12 cellular contexts compared by ENCODE assay signal in the genomic region with DNA sequence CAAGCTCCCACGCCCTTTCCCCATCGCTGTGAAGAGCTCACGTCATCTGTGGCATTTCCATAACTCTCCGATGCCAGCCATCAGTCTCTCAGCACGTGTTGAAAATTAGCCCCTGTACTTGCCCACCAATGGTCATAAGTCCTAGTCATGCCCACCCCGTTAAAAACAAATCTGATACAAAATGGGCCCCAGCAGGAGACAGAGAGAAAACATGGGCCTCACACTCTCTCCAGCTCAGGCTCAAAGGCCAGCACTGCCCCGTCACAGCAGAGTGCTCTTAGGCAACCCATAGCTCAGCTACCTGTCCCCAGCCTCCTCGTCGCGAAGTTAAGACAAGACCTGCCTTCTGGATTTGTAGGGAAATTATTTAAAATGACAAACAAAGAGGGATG.
"Had no signal": no experiment of that assay in that cellular context is flagged by ENCODE, and none has a peak within 500 bp of the region (broad histone marks: within the 10 kb centered on the region; RNA-seq: fewer than 3 reads in every experiment).

No MANE protein-coding gene starts in this region.

- H3K4me3 Mint-ChIP-seq: endodermal cell had no signal

- H3K27me3 ChIP-seq: cardiac muscle cell, SJSA1, vagina had no signal

- ATAC-seq: left colon had no signal

- DNase-seq: activated CD4-positive, CD25-positive, alpha-beta regulatory T cell treated with anti-CD3 and anti-CD28 coated beads, Interleukin-2, amount 50 U/mL, for 72 hours; activated T-cell treated with anti-CD3 and anti-CD28 coated beads for 4 hours; endodermal cell; left colon; midbrain; stimulated activated CD4-positive, alpha-beta T cell treated with anti-CD3 and anti-CD28 coated beads, Interleukin-2, amount 100 ng/mL, for 24 hours; T-helper 9 cell; transverse colon had no signal

- H3K9me3 Mint-ChIP-seq: endodermal cell had no signal

- H3K27ac ChIP-seq: cardiac muscle cell, parathyroid adenoma, SJSA1, transverse colon, vagina had no signal

- H3K27ac Mint-ChIP-seq: endodermal cell had no signal
